In the genomic region with DNA sequence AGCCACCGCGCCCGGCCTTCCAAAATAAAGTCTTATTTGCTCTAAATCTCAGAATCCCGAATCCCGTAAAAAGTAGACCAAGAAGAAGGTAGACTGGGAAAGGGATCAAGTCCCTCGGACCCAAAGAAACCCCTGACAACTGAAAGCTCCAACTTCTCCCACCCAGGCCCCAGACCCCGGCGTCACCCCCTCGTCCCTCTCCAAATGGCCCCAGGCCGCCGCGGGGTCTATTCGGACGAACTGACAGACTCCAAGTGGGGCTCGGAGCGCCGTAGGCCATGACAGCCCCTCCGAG, we compare ENCODE assay signal across 8 cellular contexts. TPM values are rescaled to one million over a fixed set of nuclear protein-coding genes. Genes with fewer than 3 reads are reported as not detected.
DNase-seq lines count a peak whose midpoint lies in the region; ATAC-seq and TF ChIP-seq lines count a peak whose summit lies in the region.

No MANE protein-coding gene starts in this region.

- intact Hi-C loops in dorsolateral prefrontal cortex (cut with DNase I), result no loop called here

- peak overlapping the region; percentile 92 for H3K4me3 Mint-ChIP-seq in nephron progenitor cell

- no peaks in the 10 kb centered on the region for H3K27me3 Mint-ChIP-seq in nephron progenitor cell (ENCODE audit: low read depth, poor library complexity)

- no peak for DNase-seq in MG63
- DNase-seq in dorsolateral prefrontal cortex, result no peak
- DNase-seq in nephron progenitor cell, result no peak
- DNase-seq in activated gamma-delta T cell treated with Interleukin-2 at 50 U/mL for 16 hours, result no peak
- DNase-seq in AML-193 (lab: John Stamatoyannopoulos, UW), result no peak
- DNase-seq in NCI-H1092 (lab: John Stamatoyannopoulos, UW), result no peak

- H3K27ac Mint-ChIP-seq in nephron progenitor cell, result peak overlapping the region; percentile 96

- peaks cover 64% of the 10 kb centered on the region for H3K4me1 ChIP-seq in BLaER1

- peak overlapping the region; percentile 95 for H3K9ac ChIP-seq in BLaER1

- H3K27ac ChIP-seq in BLaER1 (peak overlapping the region; percentile 90), dorsolateral prefrontal cortex (peak overlapping the region in 58 of 59 donors; percentile 57 to 97 (median 91))

- H3K9me3 Mint-ChIP-seq in nephron progenitor cell, result peaks cover 11% of the 10 kb centered on the region

- ATAC-seq in GM21447 (IDR thresholded peaks at IDR 0.05; ENCODE audit: unreplicated experiment), result no peak

- peaks cover 52% of the 10 kb centered on the region for H4K20me1 ChIP-seq in BLaER1

- no peak for TF ChIP-seq CTCF in dorsolateral prefrontal cortex (IDR thresholded peaks at IDR 0.05 in 54 of 56, conservative IDR thresholded peaks at IDR 0.05 in 2 of 56; ENCODE audit: low read depth in 1 of 56, partially characterized antibody in 56 of 56)
- no peak for TF ChIP-seq CTCF in nephron progenitor cell (IDR thresholded peaks at IDR 0.05)

- H3K4me3 ChIP-seq in BLaER1 (peak overlapping the region; percentile 87), MG63 (peak overlapping the region; percentile 99), dorsolateral prefrontal cortex (peak overlapping the region; percentile 71 to 99 (median 91))

- H3K36me3 Mint-ChIP-seq in nephron progenitor cell (ENCODE audit: low read depth), result peaks cover 25% of the 10 kb centered on the region

- peaks cover 46% of the 10 kb centered on the region for H3K4me1 Mint-ChIP-seq in nephron progenitor cell

- no peaks in the 10 kb centered on the region for H3K27me3 ChIP-seq in BLaER1
- no peaks in the 10 kb centered on the region for H3K27me3 ChIP-seq in MG63
- no peaks in the 10 kb centered on the region for H3K27me3 ChIP-seq in dorsolateral prefrontal cortex

- H3K36me3 ChIP-seq in BLaER1 (peaks cover 34% of the 10 kb centered on the region), MG63 (peaks cover 42% of the 10 kb centered on the region)

- H3K9me3 ChIP-seq in BLaER1 (no peaks in the 10 kb centered on the region), MG63 (no peaks in the 10 kb centered on the region)

- peak overlapping the region; percentile 98 for H3K4me2 ChIP-seq in BLaER1

RNA-seq across cellular contexts. Expression of a gene that starts 0.5 kb away (rescaled TPM):
- total RNA-seq in MG63 (2014; rRNA removed; shearing (Covaris generic); ENCODE audit: low replicate concordance), result 227 and 342 TPM in 2 replicates
- total RNA-seq in dorsolateral prefrontal cortex, result 10 to 100 TPM; 17.5 to 45.6 (median 29.1) TPM

RNA-seq across cellular contexts. Expression of a gene that starts 14.4 kb away (rescaled TPM):
- total RNA-seq in MG63 (2014; rRNA removed; shearing (Covaris generic); ENCODE audit: low replicate concordance), result 105 and 128 TPM in 2 replicates
- 100 to 1,000 TPM in 6 of 120 experiments, 10 to 100 TPM in 114; 45.9 to 129 (median 73.3) TPM for total RNA-seq in dorsolateral prefrontal cortex

RNA-seq across cellular contexts. Expression of a gene that starts 37.4 kb away (rescaled TPM):
- total RNA-seq in MG63 (2014; rRNA removed; shearing (Covaris generic); ENCODE audit: low replicate concordance), result 37.5 and 56.7 TPM in 2 replicates
- 10 to 100 TPM in 67 of 120 experiments, 1 to 10 TPM in 53; 3.9 to 39.0 (median 10.7) TPM for total RNA-seq in dorsolateral prefrontal cortex

RNA-seq across cellular contexts. Expression of a gene that starts 56.5 kb away (rescaled TPM):
- total RNA-seq in MG63 (2014; rRNA removed; shearing (Covaris generic); ENCODE audit: low replicate concordance), result not detected in 2 replicates
- total RNA-seq in dorsolateral prefrontal cortex, result 1 to 10 TPM in 24 of 120 experiments, under 1 TPM in 58, not detected in 38; 0.29 to 4.1 (median 0.66) TPM
